ENCODE assay signal across 8 cellular contexts in the genomic region with DNA sequence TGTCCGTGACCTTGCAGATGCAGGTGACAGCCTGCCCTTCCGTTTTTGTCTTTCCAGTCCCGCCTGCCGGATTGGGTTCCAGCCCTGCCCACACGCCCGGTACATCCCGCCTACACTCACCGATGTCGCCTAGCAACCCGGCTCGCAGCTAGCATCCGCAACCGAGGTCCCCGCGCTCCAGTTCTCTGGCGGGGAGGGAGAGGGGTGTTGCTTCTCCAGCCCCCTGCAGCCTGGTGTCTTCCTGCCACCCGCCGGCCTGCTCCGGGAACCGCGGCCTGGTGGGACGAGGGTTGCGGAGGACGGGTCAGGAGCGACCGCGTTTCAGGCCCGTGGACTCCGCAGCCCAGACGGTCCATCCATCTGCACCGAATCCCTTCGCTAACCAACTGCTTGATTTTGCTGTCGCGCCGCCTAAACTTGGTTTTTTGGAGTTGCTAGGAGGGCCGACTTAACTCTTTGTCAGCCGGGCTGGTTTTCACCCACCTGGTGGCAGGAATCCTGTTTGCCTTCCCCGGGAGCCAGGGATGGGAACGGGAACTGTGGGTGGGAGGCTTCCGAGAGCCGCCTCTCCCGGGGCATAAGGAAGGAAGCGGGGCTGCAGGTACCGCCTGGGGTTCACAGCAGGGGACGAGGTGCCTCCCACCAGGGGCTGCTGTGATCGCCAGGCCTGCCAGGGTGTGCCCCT. TPM values are rescaled to one million over a fixed set of nuclear protein-coding genes. Genes with fewer than 3 reads are reported as not detected.
DNase-seq lines count a peak whose midpoint lies in the region; ATAC-seq and TF ChIP-seq lines count a peak whose summit lies in the region.

No MANE protein-coding gene starts in this region.

- H3K4me1 ChIP-seq in gastroesophageal sphincter (peaks cover 0 to 14% (median 4%) of the 10 kb centered on the region in 3 donors), prostate gland (replicated peaks) (no peaks in the 10 kb centered on the region)

- peaks cover 5% of the 10 kb centered on the region for H3K9me3 Mint-ChIP-seq in activated T-helper 17 cell treated with anti-CD3 and anti-CD28 coated beads, Interleukin-2, amount 50 U/mL, for 72 hours

- no peaks in the 10 kb centered on the region for H3K27me3 Mint-ChIP-seq in activated T-helper 17 cell treated with anti-CD3 and anti-CD28 coated beads, Interleukin-2, amount 50 U/mL, for 72 hours

- no peaks in the 10 kb centered on the region for H3K36me3 Mint-ChIP-seq in activated T-helper 17 cell treated with anti-CD3 and anti-CD28 coated beads, Interleukin-2, amount 50 U/mL, for 72 hours (ENCODE audit: low read depth)

- TF ChIP-seq POLR2A in gastroesophageal sphincter (IDR thresholded peaks at IDR 0.05): no peak
- TF ChIP-seq POLR2A in prostate gland (IDR thresholded peaks at IDR 0.05): no peak

- peak; percentile 57 for ATAC-seq in activated T-helper 17 cell treated with anti-CD3 and anti-CD28 coated beads, Interleukin-2, amount 50 U/mL, for 72 hours (replicated peaks)
- ATAC-seq in gastroesophageal sphincter: peak; percentile 62

- WGBS in gastroesophageal sphincter (ENCODE audit: low coverage in 1 of 2), 2 donors: 0 to 10% methylated on average over 2 to 10 of the region's 46 CpGs
- 6% methylated on average over 33 of the region's 46 CpGs for WGBS in prostate gland

- no peak for TF ChIP-seq EP300 in gastroesophageal sphincter (IDR thresholded peaks at IDR 0.05)

- H3K4me3 ChIP-seq in AG09309 (ENCODE audit: control insufficient read depth, low read depth, low read length) (peak overlapping the region; percentile 0), gastroesophageal sphincter (peak overlapping the region in 1 of 2 donors; percentile 34), prostate gland (peak overlapping the region; percentile 7 to 9)

- H3K27me3 ChIP-seq in gastroesophageal sphincter: peaks cover 75% of the 10 kb centered on the region
- H3K27me3 ChIP-seq in prostate gland (replicated peaks; ENCODE audit: insufficient read depth): no peaks in the 10 kb centered on the region

- DNase-seq in AG09309 (ENCODE audit: low read depth): no peak
- peak; percentile 18 for DNase-seq in NCI-H2107 treated with DMSO at 0.1 percent for 48 hours (lab: John Stamatoyannopoulos, UW; ENCODE audit: unreplicated experiment)
- DNase-seq in prostate gland (ENCODE audit: low spot score): peak; percentile 53
- no peak for DNase-seq in glomerular visceral epithelial cell (ENCODE audit: extremely low spot score)
- DNase-seq in KG1 (lab: John Stamatoyannopoulos, UW): no peak
- no peak for DNase-seq in NAMALWA (ENCODE audit: low spot score)

- no peak overlapping the region for H3K27ac ChIP-seq in gastroesophageal sphincter
- no peak overlapping the region for H3K27ac ChIP-seq in prostate gland

- peaks cover 14% of the 10 kb centered on the region for H3K4me1 Mint-ChIP-seq in activated T-helper 17 cell treated with anti-CD3 and anti-CD28 coated beads, Interleukin-2, amount 50 U/mL, for 72 hours

- no peak overlapping the region for H3K27ac Mint-ChIP-seq in activated T-helper 17 cell treated with anti-CD3 and anti-CD28 coated beads, Interleukin-2, amount 50 U/mL, for 72 hours

- H3K36me3 ChIP-seq in gastroesophageal sphincter: no peaks in the 10 kb centered on the region
- H3K36me3 ChIP-seq in prostate gland: no peaks in the 10 kb centered on the region

- intact Hi-C loops in prostate gland (cut with DNase I): no loop called here

- H3K9me3 ChIP-seq in gastroesophageal sphincter: peaks cover 0 to 6% (median 0%) of the 10 kb centered on the region in 3 donors
- no peaks in the 10 kb centered on the region for H3K9me3 ChIP-seq in prostate gland

- TF ChIP-seq CTCF in AG09309 (IDR thresholded peaks at IDR 0.05; ENCODE audit: control insufficient read depth, insufficient read depth, low read depth, low read length, missing control alignments): peak; percentile 37
- TF ChIP-seq CTCF in gastroesophageal sphincter (IDR thresholded peaks at IDR 0.05): peak in 3 of 4 experiments; percentile 7 to 22 (median 18)
- no peak for TF ChIP-seq CTCF in prostate gland (IDR thresholded peaks at IDR 0.05)

- H3K4me3 Mint-ChIP-seq in activated T-helper 17 cell treated with anti-CD3 and anti-CD28 coated beads, Interleukin-2, amount 50 U/mL, for 72 hours: peak overlapping the region; percentile 50

RNA-seq across cellular contexts. Expression of gene MATK, which starts 15.4 kb away (rescaled TPM):
- 10 to 100 TPM; 14.8 to 17.1 TPM for total RNA-seq in activated T-helper 17 cell treated with anti-CD3 and anti-CD28 coated beads, Interleukin-2, amount 50 U/mL, for 72 hours
- 1 to 10 TPM in 3 of 4 donors, under 1 TPM in 1; 0.47 to 5.0 (median 1.7) TPM for total RNA-seq in gastroesophageal sphincter
- total RNA-seq in prostate gland: 1 to 10 TPM; 1.9 to 4.4 TPM

RNA-seq across cellular contexts. Expression of gene RAX2, which starts 29.5 kb away (rescaled TPM):
- total RNA-seq in activated T-helper 17 cell treated with anti-CD3 and anti-CD28 coated beads, Interleukin-2, amount 50 U/mL, for 72 hours: not detected
- total RNA-seq in gastroesophageal sphincter (not detected), prostate gland (not detected)

RNA-seq across cellular contexts. Expression of gene MRPL54, which starts 39.1 kb away (rescaled TPM):
- total RNA-seq in activated T-helper 17 cell treated with anti-CD3 and anti-CD28 coated beads, Interleukin-2, amount 50 U/mL, for 72 hours: 10 to 100 TPM; 25.5 to 57.2 TPM
- 10 to 100 TPM; 31.8 to 90.1 (median 76.3) TPM for total RNA-seq in gastroesophageal sphincter
- 100 to 1,000 TPM in 1 of 2 donors, 10 to 100 TPM in 1; 69.7 to 105 TPM for total RNA-seq in prostate gland

RNA-seq across cellular contexts. Expression of gene APBA3, which starts 40.1 kb away (rescaled TPM):
- total RNA-seq in activated T-helper 17 cell treated with anti-CD3 and anti-CD28 coated beads, Interleukin-2, amount 50 U/mL, for 72 hours: 10 to 100 TPM; 49.3 to 75.0 TPM
- total RNA-seq in gastroesophageal sphincter (10 to 100 TPM; 12.5 to 30.4 (median 21.3) TPM), prostate gland (10 to 100 TPM; 45.7 to 63.8 TPM)

Comparison
In these comparisons a context has a peak if more than half of its experiments do, and no peak if none do; other contexts are left out.
1. DNase-seq: peak in NCI-H2107 treated with DMSO at 0.1 percent for 48 hours (single experiment) and prostate gland (single experiment); none in AG09309 (single experiment), glomerular visceral epithelial cell (single experiment), KG1 (single experiment) and NAMALWA (single experiment).
2. CTCF ChIP-seq: peak in AG09309 (single experiment) and gastroesophageal sphincter (3 of 4); none in prostate gland (0 of 4).